8 cellular contexts compared by ENCODE assay signal in genomic region chr15:72476330-72476729, GRCh38. TPM values are rescaled to one million over a fixed set of nuclear protein-coding genes. Genes with fewer than 3 reads are reported as not detected.
A peak's percentile ranks its signal among the peaks of the same experiment; 100 is the strongest.
DNase-seq lines count a peak whose midpoint lies in the region; ATAC-seq and TF ChIP-seq lines count a peak whose summit lies in the region.
"Not testable (repeated sequence)": the region's sequence is repeated elsewhere in the genome, so short reads cannot be mapped to it uniquely, and the experiment has no call there.

No MANE protein-coding gene starts in this region.

- H3K27ac Mint-ChIP-seq in CD14-positive monocyte (peak overlapping the region; percentile 79 to 98 (median 85)), IgD-negative memory B cell (peak overlapping the region; percentile 17 to 100 (median 46)), T-helper 17 cell (peak overlapping the region; percentile 69), immature natural killer cell (peak overlapping the region; percentile 57 to 88 (median 83))
- peak overlapping the region; percentile 76 for H3K27ac Mint-ChIP-seq in activated naive CD8-positive, alpha-beta T cell treated with anti-CD3 and anti-CD28 coated beads, Interleukin-2, amount 10 ng/mL, durations not matched to agents 7 days and 5 days
- H3K27ac Mint-ChIP-seq in endodermal cell, result not testable (repeated sequence)

- peak overlapping the region; percentile 99 for H3K9ac ChIP-seq in endodermal cell (ENCODE audit: extremely low read depth, low read length, poor library complexity, severe bottlenecking)

- 94 to 96% methylated on average over 16 of the region's 16 CpGs for WGBS in endodermal cell (ENCODE audit: insufficient coverage in 1 of 2, insufficient read length in 1 of 2), 2 experiments

- H2AFZ ChIP-seq in osteoblast (ENCODE audit: low read length), result not testable (repeated sequence)

- peaks cover 35% of the 10 kb centered on the region for H3K4me1 Mint-ChIP-seq in CD14-positive monocyte
- peaks cover 35 to 52% (median 40%) of the 10 kb centered on the region in 3 donors for H3K4me1 Mint-ChIP-seq in IgD-negative memory B cell
- peaks cover 46% of the 10 kb centered on the region for H3K4me1 Mint-ChIP-seq in T-helper 17 cell
- peaks cover 37% of the 10 kb centered on the region for H3K4me1 Mint-ChIP-seq in activated naive CD8-positive, alpha-beta T cell treated with anti-CD3 and anti-CD28 coated beads, Interleukin-2, amount 10 ng/mL, durations not matched to agents 7 days and 5 days
- peaks cover 20% of the 10 kb centered on the region for H3K4me1 Mint-ChIP-seq in endodermal cell
- peaks cover 62 to 75% of the 10 kb centered on the region in 2 donors for H3K4me1 Mint-ChIP-seq in immature natural killer cell

- not testable (repeated sequence) for ATAC-seq in T-helper 17 cell; activated naive CD8-positive, alpha-beta T cell treated with anti-CD3 and anti-CD28 coated beads, Interleukin-2, amount 10 ng/mL, durations not matched to agents 7 days and 5 days (ENCODE audit: low read depth); thoracic aorta (ENCODE audit: insufficient number of reproducible peaks, low FRiP score, low read depth)

- H3K4me3 ChIP-seq in endodermal cell (ENCODE audit: low read length) (peak overlapping the region; percentile 100), osteoblast (ENCODE audit: insufficient read depth, low read length) (peak overlapping the region; percentile 85), thoracic aorta (peak overlapping the region; percentile 95)

- not testable (repeated sequence) for H3K27me3 ChIP-seq in endodermal cell (ENCODE audit: control insufficient read depth, insufficient read depth, low read length, poor library complexity, severe bottlenecking); osteoblast (ENCODE audit: insufficient read depth, low read length); thoracic aorta (replicated peaks; ENCODE audit: insufficient read depth)

- peaks cover 47% of the 10 kb centered on the region for H3K36me3 ChIP-seq in endodermal cell (ENCODE audit: control insufficient read depth, insufficient read depth, low read length)
- H3K36me3 ChIP-seq in osteoblast (ENCODE audit: insufficient read depth, low read length), result peaks cover 13% of the 10 kb centered on the region
- H3K36me3 ChIP-seq in thoracic aorta, result not testable (repeated sequence)

- H3K36me3 Mint-ChIP-seq in CD14-positive monocyte, result peaks cover 24 to 47% of the 10 kb centered on the region in 2 donors
- H3K36me3 Mint-ChIP-seq in IgD-negative memory B cell; T-helper 17 cell (ENCODE audit: low read depth); immature natural killer cell: not testable (repeated sequence)
- H3K36me3 Mint-ChIP-seq in activated naive CD8-positive, alpha-beta T cell treated with anti-CD3 and anti-CD28 coated beads, Interleukin-2, amount 10 ng/mL, durations not matched to agents 7 days and 5 days, result peaks cover 33% of the 10 kb centered on the region
- H3K36me3 Mint-ChIP-seq in endodermal cell (ENCODE audit: low read depth), result peaks cover 48% of the 10 kb centered on the region

- H3K9me3 ChIP-seq in T-helper 17 cell (ENCODE audit: control insufficient read depth, low read length, poor library complexity, severe bottlenecking); endodermal cell (ENCODE audit: control insufficient read depth, low read length); osteoblast (ENCODE audit: low read depth, low read length); thoracic aorta: not testable (repeated sequence)

- not testable (repeated sequence) for DNase-seq in CD14-positive monocyte (ENCODE audit: low spot score); T-helper 17 cell; activated naive CD8-positive, alpha-beta T cell treated with anti-CD3 and anti-CD28 coated beads, Interleukin-2, amount 10 ng/mL, durations not matched to agents 7 days and 5 days; endodermal cell; immature natural killer cell; osteoblast (ENCODE audit: insufficient read length, low spot score, missing footprints); thoracic aorta (ENCODE audit: low spot score)

- peaks cover 70% of the 10 kb centered on the region for H3K79me2 ChIP-seq in osteoblast (ENCODE audit: insufficient read depth, low read length)

- peak overlapping the region; percentile 81 to 98 for H3K4me3 Mint-ChIP-seq in CD14-positive monocyte
- H3K4me3 Mint-ChIP-seq in IgD-negative memory B cell, result peak overlapping the region; percentile 48 to 98 (median 91)
- H3K4me3 Mint-ChIP-seq in T-helper 17 cell, result peak overlapping the region; percentile 94
- H3K4me3 Mint-ChIP-seq in activated naive CD8-positive, alpha-beta T cell treated with anti-CD3 and anti-CD28 coated beads, Interleukin-2, amount 10 ng/mL, durations not matched to agents 7 days and 5 days, result peak overlapping the region; percentile 89
- H3K4me3 Mint-ChIP-seq in endodermal cell, result peak overlapping the region; percentile 98
- H3K4me3 Mint-ChIP-seq in immature natural killer cell, result peak overlapping the region; percentile 62 to 98 (median 93)

- not testable (repeated sequence) for H3K4me1 ChIP-seq in endodermal cell (ENCODE audit: control insufficient read depth, insufficient read depth, low read length)
- peaks cover 20% of the 10 kb centered on the region for H3K4me1 ChIP-seq in osteoblast (ENCODE audit: insufficient read depth, low read length)
- H3K4me1 ChIP-seq in thoracic aorta (ENCODE audit: control insufficient read depth in 1 of 2, low read depth in 2 of 2), result peaks cover 36 to 69% of the 10 kb centered on the region in 2 donors

- not testable (repeated sequence) for TF ChIP-seq CTCF in CD14-positive monocyte (IDR thresholded peaks at IDR 0.05); endodermal cell (conservative IDR thresholded peaks at IDR 0.05); osteoblast (IDR thresholded peaks at IDR 0.05; ENCODE audit: extremely low read depth, low read depth, low read length); thoracic aorta (IDR thresholded peaks at IDR 0.05)

- not testable (repeated sequence) for H3K27me3 Mint-ChIP-seq in CD14-positive monocyte (ENCODE audit: low read depth in 3 of 3); IgD-negative memory B cell; T-helper 17 cell; activated naive CD8-positive, alpha-beta T cell treated with anti-CD3 and anti-CD28 coated beads, Interleukin-2, amount 10 ng/mL, durations not matched to agents 7 days and 5 days; endodermal cell (ENCODE audit: insufficient read depth)
- peaks cover 12 to 21% (median 17%) of the 10 kb centered on the region in 3 donors for H3K27me3 Mint-ChIP-seq in immature natural killer cell (ENCODE audit: low read depth in 3 of 3)

- intact Hi-C loops in CD14-positive monocyte (cut with micrococcal nuclease), result loop anchor here (5.0 to 10.0 kb wide), 5 partner anchors 88 to 308 kb away; partner anchors contain the start of genes ADPGK (in 2 of the 2), GRAMD2A (in 1 of the 2) and HEXA (in 1 of the 2)

- not testable (repeated sequence) for H3K27ac ChIP-seq in endodermal cell (ENCODE audit: low read depth, low read length); osteoblast (ENCODE audit: low read depth, low read length)
- peak overlapping the region in 1 of 2 donors; percentile 97 for H3K27ac ChIP-seq in thoracic aorta

- H3K4me2 ChIP-seq in osteoblast (ENCODE audit: insufficient read depth, low read length), result peak overlapping the region; percentile 93

- H4K20me1 ChIP-seq in osteoblast (ENCODE audit: insufficient read depth, low read length), result peaks cover 51% of the 10 kb centered on the region

- POLR2A ChIA-PET in activated naive CD8-positive, alpha-beta T cell treated with anti-CD3 and anti-CD28 coated beads, Interleukin-2, amount 10 ng/mL, durations not matched to agents 7 days and 5 days (lab: Charles Lee), result interaction anchor here (3.6 to 3.9 kb wide), 2 partner anchors 15 to 101 kb away, joined by 32 to 34 read pairs; partner anchors contain the start of gene HEXA

- not testable (repeated sequence) for H3K9me3 Mint-ChIP-seq in CD14-positive monocyte; IgD-negative memory B cell; activated naive CD8-positive, alpha-beta T cell treated with anti-CD3 and anti-CD28 coated beads, Interleukin-2, amount 10 ng/mL, durations not matched to agents 7 days and 5 days; endodermal cell; immature natural killer cell

RNA-seq across cellular contexts. Expression of gene ARIH1, which starts 2.2 kb away (rescaled TPM):
- polyA plus RNA-seq in CD14-positive monocyte (10 to 100 TPM; 13.5 to 14.4 TPM), IgD-negative memory B cell (24.4 TPM), immature natural killer cell (10 to 100 TPM in 1 of 3 donors, 1 to 10 TPM in 2; 5.8 to 24.3 (median 8.0) TPM)
- total RNA-seq in T-helper 17 cell (100 to 1,000 TPM; 202 to 238 TPM), endodermal cell (100 to 1,000 TPM; 183 to 238 TPM), osteoblast (32.6 and 41.0 TPM in 2 replicates), thoracic aorta (10 to 100 TPM; 28.6 to 88.4 TPM)
- total RNA-seq in activated naive CD8-positive, alpha-beta T cell treated with anti-CD3 and anti-CD28 coated beads, Interleukin-2, amount 10 ng/mL, durations not matched to agents 7 days and 5 days, result 100 to 1,000 TPM; 141 to 165 TPM
- 108 TPM for polyA plus RNA-seq in endodermal cell (2013, experiment 1 of 2)
- polyA plus RNA-seq in endodermal cell (2013, experiment 2 of 2), result 99.0 TPM
